1 cellular context compared by ENCODE assay signal in genomic region chr5:61290815-61291214, GRCh38.
TF ChIP-seq lines count a peak whose summit lies in the region.

No MANE protein-coding gene starts in this region.

TF ChIP-seq in GM23338, 12 proteins besides CTCF, POLR2A, EP300 and RAD21 (continued from another document):
- no peak for TF ChIP-seq POLR2AphosphoS5 (IDR thresholded peaks at IDR 0.05; ENCODE audit: low read depth)
- no peak for TF ChIP-seq ZNF331 (CRISPR knock-in tag; IDR thresholded peaks at IDR 0.05; ENCODE audit: low read depth)
TF ChIP-seq in GM23338: peak in this region for 0.
